7 cellular contexts compared by ENCODE assay signal in the genomic region with DNA sequence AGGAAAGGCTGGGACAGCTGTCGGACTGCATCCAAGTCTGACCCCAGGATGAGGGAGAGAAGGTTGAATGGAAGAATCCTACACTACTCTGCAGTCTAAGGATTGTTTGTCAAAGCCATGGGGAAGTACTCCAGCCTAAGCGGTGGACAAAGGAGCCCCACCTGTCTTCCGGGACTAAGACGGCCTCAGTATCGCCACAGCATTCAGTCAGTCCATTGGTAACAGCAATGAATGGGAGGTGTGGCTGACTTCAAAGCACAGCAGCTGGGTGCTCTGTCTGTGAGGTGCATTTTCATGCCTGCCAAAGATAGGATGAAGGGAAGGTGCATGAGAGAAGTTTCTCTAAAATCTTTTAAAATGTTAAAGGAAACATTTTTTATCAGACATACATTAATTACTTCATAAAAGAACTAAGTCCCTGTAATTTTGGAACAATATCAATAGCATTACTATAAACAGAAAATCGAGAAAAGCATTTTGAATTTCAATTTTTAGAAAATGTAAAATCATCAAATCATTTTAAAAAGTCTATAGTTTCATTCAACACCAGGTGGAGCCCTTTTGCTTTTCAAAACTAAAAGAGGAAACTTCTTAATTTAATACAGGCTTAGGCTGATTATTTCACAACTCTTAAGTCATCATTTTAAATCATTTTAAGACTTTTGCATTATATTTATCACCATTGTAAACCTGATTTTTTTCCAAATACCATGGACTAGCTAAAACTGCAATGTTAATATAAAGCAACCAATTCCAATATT. TPM values are rescaled to one million over a fixed set of nuclear protein-coding genes. Genes with fewer than 3 reads are reported as not detected.
DNase-seq lines count a peak whose midpoint lies in the region; ATAC-seq, FAIRE-seq and TF ChIP-seq lines count a peak whose summit lies in the region.

No MANE protein-coding gene starts in this region.

- no peak overlapping the region for H3K27ac Mint-ChIP-seq in chondrocyte (ENCODE audit: unreplicated experiment)

- WGBS in mesenchymal stem cell, result 18% methylated on average over 5 of the region's 6 CpGs
- 19% methylated on average over 6 of the region's 6 CpGs for WGBS in right cardiac atrium

- no peak overlapping the region for H2BK15ac ChIP-seq in mesenchymal stem cell (ENCODE audit: low read depth, poor library complexity, severe bottlenecking)

- no peak overlapping the region for H2BK120ac ChIP-seq in mesenchymal stem cell (ENCODE audit: low read depth, low read length)

- H3K27ac ChIP-seq in mesenchymal stem cell (ENCODE audit: low read length, poor library complexity, severe bottlenecking) (no peak overlapping the region), right cardiac atrium (ENCODE audit: low read length) (no peak overlapping the region)

- H3K9me3 ChIP-seq in mesenchymal stem cell (ENCODE audit: control insufficient read depth, low read length), result no peaks in the 10 kb centered on the region
- no peaks in the 10 kb centered on the region for H3K9me3 ChIP-seq in right cardiac atrium (ENCODE audit: control insufficient read depth, low read length)

- H3K4me3 ChIP-seq in mesenchymal stem cell (ENCODE audit: insufficient read depth in 1 of 2, low read depth in 1 of 2, low read length in 2 of 2) (no peak overlapping the region), right cardiac atrium (ENCODE audit: low read length) (no peak overlapping the region)

- ATAC-seq in right cardiac atrium, result no peak

- H2AFZ ChIP-seq in mesenchymal stem cell (ENCODE audit: low read depth, low read length), result no peak overlapping the region

- intact Hi-C loops in right cardiac atrium (cut with DNase I), result loop anchor here in 3 of 4 donors (5.0 kb wide), 1 partner anchor 127 kb away; a partner anchor contains a TSS

- no peak overlapping the region for H3K4me3 Mint-ChIP-seq in chondrocyte (ENCODE audit: unreplicated experiment)

- no peak overlapping the region for H3K18ac ChIP-seq in mesenchymal stem cell (ENCODE audit: low read depth in 1 of 2, low read length in 2 of 2)

- H3K23ac ChIP-seq in mesenchymal stem cell (ENCODE audit: low read length in 2 of 2), result no peak overlapping the region

- H3K4ac ChIP-seq in mesenchymal stem cell (ENCODE audit: low read depth in 1 of 2, low read length in 2 of 2), result no peak overlapping the region

- peak overlapping the region in 1 of 2 experiments; percentile 53 for H3K14ac ChIP-seq in mesenchymal stem cell (ENCODE audit: low read length in 2 of 2)

- no peak overlapping the region for H4K91ac ChIP-seq in mesenchymal stem cell (ENCODE audit: low read length)

- peaks cover 22% of the 10 kb centered on the region for H3K27me3 Mint-ChIP-seq in chondrocyte (ENCODE audit: low read depth)

- H3K4me1 ChIP-seq in mesenchymal stem cell (ENCODE audit: control insufficient read depth, insufficient read depth, low read depth, low read length) (peaks cover 3% of the 10 kb centered on the region), right cardiac atrium (ENCODE audit: control insufficient read depth, insufficient read depth, low read length) (no peaks in the 10 kb centered on the region)

- H3K4me1 Mint-ChIP-seq in chondrocyte (ENCODE audit: low read depth), result peaks cover 13% of the 10 kb centered on the region

- H3K9me3 Mint-ChIP-seq in chondrocyte (ENCODE audit: low read depth), result no peaks in the 10 kb centered on the region

- DNase-seq in GM19239 (ENCODE audit: insufficient read length, low spot score) (no peak), NCI-H510A treated with DMSO at 0.1 percent for 48 hours (lab: John Stamatoyannopoulos, UW) (peak; percentile 67), chondrocyte (ENCODE audit: low spot score) (no peak), mesenchymal stem cell (peak; percentile 39), NCI-H524 treated with DMSO at 0.1 percent for 48 hours (lab: John Stamatoyannopoulos, UW) (no peak), middle frontal gyrus (ENCODE audit: extremely low spot score, low spot score) (no peak), right cardiac atrium (no peak)

- no peaks in the 10 kb centered on the region for H3K36me3 ChIP-seq in mesenchymal stem cell (ENCODE audit: control insufficient read depth in 1 of 2, insufficient read depth in 2 of 2, low read depth in 1 of 2, low read length in 2 of 2)

- no peak overlapping the region for H2AK5ac ChIP-seq in mesenchymal stem cell (ENCODE audit: low read length, severe bottlenecking)

- H3K9ac ChIP-seq in mesenchymal stem cell (ENCODE audit: low read length), result no peak overlapping the region

- no peaks in the 10 kb centered on the region for H3K79me1 ChIP-seq in mesenchymal stem cell (replicated peaks; ENCODE audit: low read length, poor library complexity, severe bottlenecking)

- H4K8ac ChIP-seq in mesenchymal stem cell (ENCODE audit: low read length), result no peak overlapping the region

- no peaks in the 10 kb centered on the region for H3K36me3 Mint-ChIP-seq in chondrocyte (ENCODE audit: low read depth)

- H3K4me2 ChIP-seq in mesenchymal stem cell (ENCODE audit: low read length, poor library complexity, severe bottlenecking), result peak overlapping the region; percentile 4

- peak; percentile 23 for FAIRE-seq in GM19239 (lab: Jason Lieb, UNC)

- H3K27me3 ChIP-seq in mesenchymal stem cell (ENCODE audit: control insufficient read depth in 1 of 2, insufficient read depth in 1 of 2, low read length in 2 of 2) (peaks cover 0 to 3% of the 10 kb centered on the region in 2 experiments), right cardiac atrium (ENCODE audit: control insufficient read depth, insufficient read depth) (no peaks in the 10 kb centered on the region)

- TF ChIP-seq CTCF in chondrocyte (IDR thresholded peaks at IDR 0.05), result peak; percentile 92

- no peak overlapping the region for H2BK12ac ChIP-seq in mesenchymal stem cell (ENCODE audit: low read length in 2 of 2)

- no peak overlapping the region for H2BK5ac ChIP-seq in mesenchymal stem cell (ENCODE audit: low read depth, low read length, poor library complexity, severe bottlenecking)

RNA-seq across cellular contexts. Expression of a gene that starts 27.6 kb away (rescaled TPM):
- total RNA-seq in chondrocyte (6.1 to 11.4 TPM (median 10.9 TPM) in 3 replicates), right cardiac atrium (1 to 10 TPM; 5.7 to 7.6 (median 6.3) TPM)
- 1.8 TPM for polyA plus RNA-seq in mesenchymal stem cell (2013, experiment 1 of 2)
- polyA plus RNA-seq in mesenchymal stem cell (2013, experiment 2 of 2), result 1.5 TPM
- polyA plus RNA-seq in right cardiac atrium, result 4.4 TPM

Comparison
In these comparisons a context has a peak if more than half of its experiments do, and no peak if none do; other contexts are left out.
1. DNase-seq: peak in NCI-H510A treated with DMSO at 0.1 percent for 48 hours (single experiment) and mesenchymal stem cell (single experiment); none in GM19239 (single experiment), chondrocyte (single experiment), NCI-H524 treated with DMSO at 0.1 percent for 48 hours (single experiment), middle frontal gyrus (single experiment) and right cardiac atrium (0 of 3).